In the genomic region with DNA sequence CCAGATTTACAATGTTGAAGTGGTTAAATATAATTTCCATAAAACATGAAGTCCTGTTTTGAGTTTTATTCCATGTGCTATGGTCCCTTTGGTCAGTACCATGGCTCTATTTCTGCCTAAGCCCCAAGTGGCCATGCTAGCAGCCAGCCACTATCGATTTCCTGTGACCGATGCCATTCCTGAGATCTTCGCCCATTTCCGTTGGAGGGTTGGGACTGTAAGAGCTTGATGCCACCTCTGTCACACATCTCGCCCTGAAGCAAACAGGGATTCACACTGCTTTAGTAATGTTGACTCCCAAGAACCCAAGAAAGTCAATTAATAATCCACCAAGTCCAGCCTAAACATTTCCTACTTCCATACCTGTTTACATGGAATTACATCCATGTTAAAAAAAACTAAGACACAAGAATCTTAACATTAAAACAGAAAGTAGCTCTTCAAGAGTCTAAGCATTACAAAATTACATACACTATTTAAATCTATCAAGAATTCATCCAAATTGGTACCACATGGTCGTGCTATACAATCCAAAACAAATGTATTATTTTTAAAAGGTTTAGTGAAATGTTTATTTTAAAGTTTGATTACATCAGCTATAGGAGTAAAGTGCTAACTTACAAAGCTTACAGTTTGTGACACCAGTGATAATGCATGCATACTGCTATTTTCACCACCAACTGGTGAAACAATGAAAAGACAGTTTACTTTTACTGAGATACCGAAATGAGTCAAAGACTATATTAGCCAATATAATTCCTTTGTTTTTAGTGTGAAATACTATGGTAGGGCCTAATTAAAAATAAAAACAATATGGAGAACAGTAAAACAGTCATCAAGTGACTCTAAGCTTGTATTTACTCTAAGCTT, we compare ENCODE assay signal across 7 cellular contexts. TPM values are rescaled to one million over a fixed set of nuclear protein-coding genes. Genes with fewer than 3 reads are reported as not detected.
DNase-seq lines count a peak whose midpoint lies in the region; ATAC-seq and TF ChIP-seq lines count a peak whose summit lies in the region.

No MANE protein-coding gene starts in this region.

- H3K9me3 Mint-ChIP-seq in central memory CD8-positive, alpha-beta T cell: no peaks in the 10 kb centered on the region

- no peaks in the 10 kb centered on the region for H3K4me1 ChIP-seq in NT2/D1 (ENCODE audit: insufficient read depth, insufficient read length)

- H3K9ac ChIP-seq in NT2/D1 (ENCODE audit: insufficient read length, low read depth): no peak overlapping the region

- H3K36me3 Mint-ChIP-seq in central memory CD8-positive, alpha-beta T cell (ENCODE audit: insufficient read depth): peaks cover 78% of the 10 kb centered on the region

- no peaks in the 10 kb centered on the region for H3K27me3 Mint-ChIP-seq in central memory CD8-positive, alpha-beta T cell

- no peaks in the 10 kb centered on the region for H3K27me3 ChIP-seq in NT2/D1 (ENCODE audit: insufficient read depth, insufficient read length)

- H3K4me1 Mint-ChIP-seq in central memory CD8-positive, alpha-beta T cell: peaks cover 62% of the 10 kb centered on the region

- peak; percentile 34 for DNase-seq in GM12865 (ENCODE audit: low read depth)
- DNase-seq in NT2/D1 (ENCODE audit: low read depth, low spot score): no peak
- DNase-seq in central memory CD8-positive, alpha-beta T cell (ENCODE audit: low spot score in 2 of 2): no peak
- peak; percentile 24 for DNase-seq in myocyte (ENCODE audit: low read depth)

- H3K27ac Mint-ChIP-seq in central memory CD8-positive, alpha-beta T cell (ENCODE audit: low read depth): peak overlapping the region; percentile 99

- H3K36me3 ChIP-seq in NT2/D1 (ENCODE audit: insufficient read depth, insufficient read length, low read length): peaks cover 65% of the 10 kb centered on the region

- peak overlapping the region; percentile 92 for H3K4me3 ChIP-seq in GM12865 (ENCODE audit: low read depth, low read length)
- H3K4me3 ChIP-seq in NT2/D1 (ENCODE audit: insufficient read length, low read depth): peak overlapping the region; percentile 92

- TF ChIP-seq CTCF in GM12865 (IDR thresholded peaks at IDR 0.05; ENCODE audit: insufficient read depth, low read depth, low read length, missing control alignments): peak; percentile 22

- H3K9me3 ChIP-seq in NT2/D1 (ENCODE audit: insufficient read depth, low read length): no peaks in the 10 kb centered on the region

- no peak for ATAC-seq in central memory CD8-positive, alpha-beta T cell (replicated peaks; ENCODE audit: extremely low read depth, poor library complexity, severe bottlenecking)
- ATAC-seq in GM18861 (IDR thresholded peaks at IDR 0.05; ENCODE audit: unreplicated experiment) (no peak), HG02588 (IDR thresholded peaks at IDR 0.05; ENCODE audit: unreplicated experiment) (no peak), HG03025 (IDR thresholded peaks at IDR 0.05; ENCODE audit: low FRiP score, unreplicated experiment) (no peak)

- peak overlapping the region; percentile 97 for H3K4me3 Mint-ChIP-seq in central memory CD8-positive, alpha-beta T cell

RNA-seq across cellular contexts. Expression of a gene that starts 2.5 kb away (rescaled TPM):
- 218 and 242 TPM in 2 replicates for total RNA-seq in myocyte
- 147 TPM for polyA plus RNA-seq in myocyte (2012)

RNA-seq across cellular contexts. Expression of a gene that starts 32.3 kb away (rescaled TPM):
- total RNA-seq in myocyte: 27.1 and 28.5 TPM in 2 replicates
- 25.1 TPM for polyA plus RNA-seq in myocyte (2012)

RNA-seq across cellular contexts. Expression of a gene that starts 40.3 kb away (rescaled TPM):
- 227 and 282 TPM in 2 replicates for total RNA-seq in myocyte
- polyA plus RNA-seq in myocyte (2012): 343 TPM

RNA-seq across cellular contexts. Expression of a gene that starts 40.4 kb away (rescaled TPM):
- 34.3 and 37.1 TPM in 2 replicates for total RNA-seq in myocyte
- 38.0 TPM for polyA plus RNA-seq in myocyte (2012)

Comparison
In these comparisons a context has a peak if more than half of its experiments do, and no peak if none do; other contexts are left out.
1. DNase-seq: peak in GM12865 (single experiment) and myocyte (single experiment); none in NT2/D1 (single experiment) and central memory CD8-positive, alpha-beta T cell (0 of 2).